In genomic region chr12:89461190-89461589, GRCh38 we compare ENCODE assay signal across 8 cellular contexts.
DNase-seq lines count a peak whose midpoint lies in the region; ATAC-seq, FAIRE-seq and TF ChIP-seq lines count a peak whose summit lies in the region.

No MANE protein-coding gene starts in this region.

- H3K4me2 ChIP-seq in H1 (ENCODE audit: insufficient read depth in 1 of 2, low read depth in 2 of 2, low read length in 2 of 2) = no peak overlapping the region

- no peak overlapping the region for H3K4me3 ChIP-seq in H1 (ENCODE audit: extremely low read depth in 1 of 4, insufficient read depth in 2 of 4, low read depth in 3 of 4, low read length in 4 of 4)

- H3K9me3 Mint-ChIP-seq in natural killer cell treated with Interleukin-12 subunit alpha and Interleukin-12 subunit beta and Interleukin-15 and Interleukin-18, amount 100 ng/mL, for 72 hours = no peaks in the 10 kb centered on the region
- no peaks in the 10 kb centered on the region for H3K9me3 Mint-ChIP-seq in progenitor cell of endocrine pancreas (ENCODE audit: low read depth)

- no peaks in the 10 kb centered on the region for H3K27me3 ChIP-seq in H1 (replicated peaks in 1 of 4; ENCODE audit: control insufficient read depth in 3 of 4, extremely low read depth in 1 of 4, insufficient read depth in 3 of 4, low read length in 3 of 4)

- H3K56ac ChIP-seq in H1 (replicated peaks; ENCODE audit: insufficient read length, low read depth, low read length) = no peak overlapping the region

- FAIRE-seq in H1 (lab: Jason Lieb, UNC) = no peak
- no peak for FAIRE-seq in GM12891 (lab: Jason Lieb, UNC)

- H4K20me1 ChIP-seq in H1 (replicated peaks in 1 of 2; ENCODE audit: control insufficient read depth in 1 of 2, insufficient read depth in 2 of 2, low read length in 2 of 2) = no peaks in the 10 kb centered on the region

- no peak overlapping the region for H4K8ac ChIP-seq in H1 (ENCODE audit: extremely low read depth, insufficient read depth, low read length)

- H3K9ac ChIP-seq in H1 (replicated peaks in 1 of 4; ENCODE audit: extremely low read depth in 1 of 4, low read depth in 3 of 4, low read length in 3 of 4) = no peak overlapping the region

- no peak overlapping the region for H2AFZ ChIP-seq in H1 (ENCODE audit: low read length)

- no peaks in the 10 kb centered on the region for H3K79me2 ChIP-seq in H1 (ENCODE audit: control insufficient read depth in 1 of 2, insufficient read depth in 2 of 2, low read length in 2 of 2)

- H3K4me3 Mint-ChIP-seq in natural killer cell treated with Interleukin-12 subunit alpha and Interleukin-12 subunit beta and Interleukin-15 and Interleukin-18, amount 100 ng/mL, for 72 hours = peak overlapping the region; percentile 35
- H3K4me3 Mint-ChIP-seq in progenitor cell of endocrine pancreas (ENCODE audit: low read depth) = no peak overlapping the region

- no peaks in the 10 kb centered on the region for H3K9me3 ChIP-seq in H1 (ENCODE audit: insufficient read depth in 2 of 2, low read depth in 1 of 2, low read length in 1 of 2)

- no peaks in the 10 kb centered on the region for H3K36me3 ChIP-seq in H1 (ENCODE audit: control insufficient read depth in 2 of 4, insufficient read depth in 4 of 4, low read length in 3 of 4)

- H2BK5ac ChIP-seq in H1 (ENCODE audit: low read depth, low read length) = no peak overlapping the region

- ATAC-seq in HG03432 (IDR thresholded peaks at IDR 0.05; ENCODE audit: unreplicated experiment) = peak; percentile 9
- peak; percentile 20 to 31 for ATAC-seq in natural killer cell treated with Interleukin-12 subunit alpha and Interleukin-12 subunit beta and Interleukin-15 and Interleukin-18, amount 100 ng/mL, for 72 hours

- no peak overlapping the region for H3K14ac ChIP-seq in H1 (ENCODE audit: insufficient read length)

- no peak overlapping the region for H2BK15ac ChIP-seq in H1 (ENCODE audit: low read length)

- H3K36me3 Mint-ChIP-seq in natural killer cell treated with Interleukin-12 subunit alpha and Interleukin-12 subunit beta and Interleukin-15 and Interleukin-18, amount 100 ng/mL, for 72 hours = no peaks in the 10 kb centered on the region
- peaks cover 3% of the 10 kb centered on the region for H3K36me3 Mint-ChIP-seq in progenitor cell of endocrine pancreas (ENCODE audit: insufficient read depth)

- TF ChIP-seq POLR2A in H1 (IDR thresholded peaks at IDR 0.05; ENCODE audit: control extremely low read depth in 1 of 2, low read depth in 2 of 2, low read length in 2 of 2) (no peak), GM12891 (IDR thresholded peaks at IDR 0.05; ENCODE audit: low read depth, low read length) (no peak)

- no peaks in the 10 kb centered on the region for H3K79me1 ChIP-seq in H1 (ENCODE audit: low read depth, low read length)

- H2BK12ac ChIP-seq in H1 (ENCODE audit: low read depth, low read length) = no peak overlapping the region

- H3K4ac ChIP-seq in H1 (replicated peaks; ENCODE audit: insufficient read length, low read depth, low read length) = no peak overlapping the region

- peaks cover 0 to 4% (median 1%) of the 10 kb centered on the region in 4 experiments; a peak in 3 of 7 replicates for H3K4me1 ChIP-seq in H1 (replicated peaks in 1 of 4; ENCODE audit: control insufficient read depth in 3 of 4, insufficient read depth in 4 of 4, low read length in 3 of 4)

- 76% methylated on average over 4 of the region's 4 CpGs; no CpG with 5 or more reads in 1 of the 2 experiments for WGBS in H1 (ENCODE audit: extremely low coverage in 1 of 2, insufficient coverage in 1 of 2, insufficient read length in 1 of 2, insufficient replicate concordance in 2 of 2, low coverage in 1 of 2, low lambda C conversion rate in 2 of 2, missing lambda C conversion rate in 1 of 2), 2 experiments

- TF ChIP-seq RAD21 in H1 (IDR thresholded peaks at IDR 0.05 in 1 of 2, conservative IDR thresholded peaks at IDR 0.05 in 1 of 2; ENCODE audit: low read depth in 2 of 2, low read length in 2 of 2) = no peak

- H3K27me3 Mint-ChIP-seq in natural killer cell treated with Interleukin-12 subunit alpha and Interleukin-12 subunit beta and Interleukin-15 and Interleukin-18, amount 100 ng/mL, for 72 hours = no peaks in the 10 kb centered on the region
- no peaks in the 10 kb centered on the region for H3K27me3 Mint-ChIP-seq in progenitor cell of endocrine pancreas

- H3K18ac ChIP-seq in H1 (ENCODE audit: extremely low read depth, low read length) = no peak overlapping the region

- TF ChIP-seq CTCF in H1 (IDR thresholded peaks at IDR 0.05; ENCODE audit: control extremely low read depth in 1 of 3, insufficient read depth in 1 of 3, low read depth in 1 of 3, low read length in 3 of 3) (no peak), progenitor cell of endocrine pancreas (IDR thresholded peaks at IDR 0.05; ENCODE audit: unreplicated experiment) (no peak)

- peak overlapping the region; percentile 56; the same call in 1 of the 2 replicates for H2AK5ac ChIP-seq in H1 (ENCODE audit: low read depth, low read length)

- no peak overlapping the region for H4K91ac ChIP-seq in H1 (replicated peaks; ENCODE audit: insufficient read length, low read length)

- DNase-seq in DMS114 treated with DMSO at 0.1 percent for 48 hours (lab: John Stamatoyannopoulos, UW; ENCODE audit: unreplicated experiment) (peak; percentile 89), H1 (ENCODE audit: low read depth in 1 of 2, low spot score in 2 of 2) (no peak), GM12891 (ENCODE audit: insufficient read length, low spot score) (no peak), progenitor cell of endocrine pancreas (ENCODE audit: low spot score, unreplicated experiment) (no peak), NCI-H1436 (lab: John Stamatoyannopoulos, UW) (no peak), DMS79 (lab: John Stamatoyannopoulos, UW) (no peak)
- DNase-seq in natural killer cell treated with Interleukin-12 subunit alpha and Interleukin-12 subunit beta and Interleukin-15 and Interleukin-18, amount 100 ng/mL, for 72 hours (ENCODE audit: low spot score) = no peak

- CTCF ChIA-PET in H1 (lab: Charles Lee; ENCODE audit: partially characterized antibody) = interaction anchor here (0.8 to 4.9 kb wide), 40 partner anchors 10 to 449 kb away, joined by 3 to 35 read pairs (median 6); partner anchors contain the start of genes DUSP6, GALNT4 and POC1B

- no peak overlapping the region for H2BK120ac ChIP-seq in H1 (replicated peaks; ENCODE audit: low read depth, low read length)

- no peak overlapping the region for H4K5ac ChIP-seq in H1 (ENCODE audit: insufficient read length, low read depth, low read length)

- no peak overlapping the region for H3K23ac ChIP-seq in H1 (ENCODE audit: insufficient read length)

- no peak overlapping the region for H2BK20ac ChIP-seq in H1 (ENCODE audit: low read length)

- POLR2A ChIA-PET in H1 (lab: Charles Lee; ENCODE audit: partially characterized antibody) = interaction anchor here (0.7 to 2.1 kb wide), 3 partner anchors 10 to 110 kb away, joined by 4 to 6 read pairs (median 4); partner anchors contain the start of gene DUSP6

- peak overlapping the region; percentile 13 to 17 for H3K27ac Mint-ChIP-seq in natural killer cell treated with Interleukin-12 subunit alpha and Interleukin-12 subunit beta and Interleukin-15 and Interleukin-18, amount 100 ng/mL, for 72 hours
- H3K27ac Mint-ChIP-seq in progenitor cell of endocrine pancreas = no peak overlapping the region

- no peak for TF ChIP-seq EP300 in H1 (IDR thresholded peaks at IDR 0.05; ENCODE audit: borderline replicate concordance in 1 of 2, low read depth in 2 of 2, low read length in 2 of 2)

- peaks cover 27 to 39% of the 10 kb centered on the region in 2 donors for H3K4me1 Mint-ChIP-seq in natural killer cell treated with Interleukin-12 subunit alpha and Interleukin-12 subunit beta and Interleukin-15 and Interleukin-18, amount 100 ng/mL, for 72 hours (ENCODE audit: low read depth in 2 of 2)
- peaks cover 9% of the 10 kb centered on the region for H3K4me1 Mint-ChIP-seq in progenitor cell of endocrine pancreas (ENCODE audit: low read depth)

- no peaks in the 10 kb centered on the region for H3K23me2 ChIP-seq in H1 (ENCODE audit: low read depth, low read length)

- H3K27ac ChIP-seq in H1 (ENCODE audit: low read depth, low read length) = no peak overlapping the region

TF ChIP-seq in H1, 55 proteins besides CTCF, POLR2A, EP300 and RAD21 (continues in another document):
- TF ChIP-seq RFX5 (IDR thresholded peaks at IDR 0.05; ENCODE audit: borderline replicate concordance, low read depth, low read length) = no peak
- no peak for TF ChIP-seq EZH2 (IDR thresholded peaks at IDR 0.05; ENCODE audit: low read depth, low read length, severe bottlenecking)
- no peak for TF ChIP-seq E2F6 (IDR thresholded peaks at IDR 0.05)
- no peak for TF ChIP-seq NRF1 (IDR thresholded peaks at IDR 0.05; ENCODE audit: low read depth, low read length)
- TF ChIP-seq MAFK (IDR thresholded peaks at IDR 0.05; ENCODE audit: low read depth, low read length) = no peak
- TF ChIP-seq SIRT6 (IDR thresholded peaks at IDR 0.05; ENCODE audit: low read length) = no peak
- no peak for TF ChIP-seq RNF2 (IDR thresholded peaks at IDR 0.05; ENCODE audit: borderline replicate concordance, low read depth, low read length, missing control alignments, poor library complexity, severe bottlenecking)
- TF ChIP-seq TEAD4 (IDR thresholded peaks at IDR 0.05; ENCODE audit: low read depth, low read length) = no peak

TF ChIP-seq in GM12891, 5 proteins besides CTCF, POLR2A, EP300 and RAD21:
- no peak for TF ChIP-seq PAX5 (IDR thresholded peaks at IDR 0.05; ENCODE audit: insufficient read depth, low read length, severe bottlenecking)
- TF ChIP-seq TAF1 (IDR thresholded peaks at IDR 0.05; ENCODE audit: low read depth, low read length) = no peak
- no peak for TF ChIP-seq POU2F2 (IDR thresholded peaks at IDR 0.05; ENCODE audit: low read depth, low read length)
- no peak for TF ChIP-seq POLR2AphosphoS5 (IDR thresholded peaks at IDR 0.05; ENCODE audit: low read depth, low read length)
